In the genomic region with DNA sequence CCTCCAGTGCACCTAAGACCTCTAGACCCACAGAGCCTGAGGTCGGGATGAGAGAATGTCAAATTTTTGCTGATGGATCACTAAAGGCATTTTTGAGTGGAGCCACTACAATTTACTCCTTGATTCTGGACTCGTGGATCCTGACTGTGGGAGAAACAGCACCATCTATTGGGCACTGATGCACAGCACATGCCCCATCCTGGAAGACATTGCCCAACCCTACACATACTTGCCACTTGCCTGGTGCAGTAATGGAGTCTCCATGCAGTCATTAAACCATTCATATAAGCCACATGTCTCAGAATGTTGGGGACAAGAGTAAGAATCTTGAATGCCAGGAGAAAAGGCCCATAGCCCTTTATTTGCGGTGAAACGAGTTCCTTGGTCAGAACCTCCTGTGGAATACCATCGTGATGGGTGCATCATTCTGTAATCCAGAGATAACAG, we compare ENCODE assay signal across 8 cellular contexts.
DNase-seq lines count a peak whose midpoint lies in the region; ATAC-seq and TF ChIP-seq lines count a peak whose summit lies in the region.

No MANE protein-coding gene starts in this region.

- peak; percentile 56 for TF ChIP-seq CTCF in SK-N-SH (IDR thresholded peaks at IDR 0.05)

- H3K9me3 Mint-ChIP-seq in CD8-positive, alpha-beta memory T cell, result no peaks in the 10 kb centered on the region
- no peaks in the 10 kb centered on the region for H3K9me3 Mint-ChIP-seq in central memory CD8-positive, alpha-beta T cell
- H3K9me3 Mint-ChIP-seq in stimulated activated memory B cell treated with anti-CD40 and anti-IgM and Interleukin-4, amounts not matched to agents 10 μg/mL and 1 μg/mL and 100 μg/mL, for 72 hours, result no peaks in the 10 kb centered on the region

- peak overlapping the region in 4 of 7 donors; percentile 33 to 59 (median 54) for H3K4me3 Mint-ChIP-seq in CD8-positive, alpha-beta memory T cell
- peak overlapping the region; percentile 48 for H3K4me3 Mint-ChIP-seq in central memory CD8-positive, alpha-beta T cell
- H3K4me3 Mint-ChIP-seq in stimulated activated memory B cell treated with anti-CD40 and anti-IgM and Interleukin-4, amounts not matched to agents 10 μg/mL and 1 μg/mL and 100 μg/mL, for 72 hours, result no peak overlapping the region

- H4K20me1 ChIP-seq in SK-N-SH (ENCODE audit: insufficient read depth), result no peaks in the 10 kb centered on the region

- TF ChIP-seq RAD21 in SK-N-SH (IDR thresholded peaks at IDR 0.05; ENCODE audit: low read length), result peak; percentile 66

- no peaks in the 10 kb centered on the region for H3K9me3 ChIP-seq in CD8-positive, alpha-beta memory T cell (ENCODE audit: low read length)
- no peaks in the 10 kb centered on the region for H3K9me3 ChIP-seq in SK-N-SH

- H3K27me3 Mint-ChIP-seq in CD8-positive, alpha-beta memory T cell, result peaks cover 2 to 3% of the 10 kb centered on the region in 2 donors
- no peaks in the 10 kb centered on the region for H3K27me3 Mint-ChIP-seq in central memory CD8-positive, alpha-beta T cell
- H3K27me3 Mint-ChIP-seq in stimulated activated memory B cell treated with anti-CD40 and anti-IgM and Interleukin-4, amounts not matched to agents 10 μg/mL and 1 μg/mL and 100 μg/mL, for 72 hours, result no peaks in the 10 kb centered on the region

- H3K4me1 Mint-ChIP-seq in CD8-positive, alpha-beta memory T cell, result peaks cover 56 to 62% (median 57%) of the 10 kb centered on the region in 3 donors
- H3K4me1 Mint-ChIP-seq in central memory CD8-positive, alpha-beta T cell, result peaks cover 67% of the 10 kb centered on the region
- peaks cover 41% of the 10 kb centered on the region for H3K4me1 Mint-ChIP-seq in stimulated activated memory B cell treated with anti-CD40 and anti-IgM and Interleukin-4, amounts not matched to agents 10 μg/mL and 1 μg/mL and 100 μg/mL, for 72 hours

- H3F3A ChIP-seq in SK-N-SH (replicated peaks; ENCODE audit: insufficient read depth), result no peaks in the 10 kb centered on the region

- H3K4me1 ChIP-seq in CD8-positive, alpha-beta memory T cell (ENCODE audit: insufficient read depth, low read length), result peaks cover 16% of the 10 kb centered on the region
- no peaks in the 10 kb centered on the region for H3K4me1 ChIP-seq in SK-N-SH (ENCODE audit: control insufficient read depth in 1 of 2, insufficient read depth in 2 of 2, low read depth in 1 of 2, low read length in 1 of 2)

- no peaks in the 10 kb centered on the region for H3K36me3 ChIP-seq in CD8-positive, alpha-beta memory T cell (ENCODE audit: insufficient read depth, low read length)
- H3K36me3 ChIP-seq in H7 (replicated peaks; ENCODE audit: control insufficient read depth, insufficient read depth, low read length) (no peaks in the 10 kb centered on the region), SK-N-SH (replicated peaks in 1 of 2; ENCODE audit: control insufficient read depth in 1 of 2, insufficient read depth in 2 of 2, low read length in 1 of 2) (no peaks in the 10 kb centered on the region)

- DNase-seq in CD8-positive, alpha-beta memory T cell, result peak in 2 of 5 donors; percentile 27 to 66
- DNase-seq in H7, result peak; percentile 49
- peak; percentile 44 for DNase-seq in SK-N-SH
- DNase-seq in central memory CD8-positive, alpha-beta T cell (ENCODE audit: low spot score in 2 of 2), result no peak
- DNase-seq in left kidney (ENCODE audit: low read depth, low spot score), result peak; percentile 69

- H3K9me2 ChIP-seq in SK-N-SH, result no peaks in the 10 kb centered on the region

- 49% methylated on average over 5 of the region's 5 CpGs for WGBS in SK-N-SH (ENCODE audit: low lambda C conversion rate)

- no peak for TF ChIP-seq EP300 in SK-N-SH (IDR thresholded peaks at IDR 0.05; ENCODE audit: borderline replicate concordance in 1 of 2, low read depth in 1 of 2, low read length in 1 of 2)

- H3K9ac ChIP-seq in SK-N-SH, result no peak overlapping the region

- H2AFZ ChIP-seq in SK-N-SH (ENCODE audit: low read depth), result no peak overlapping the region

- peak overlapping the region in 7 of 8 donors; percentile 6 to 87 (median 67) for H3K27ac Mint-ChIP-seq in CD8-positive, alpha-beta memory T cell
- peak overlapping the region; percentile 87 for H3K27ac Mint-ChIP-seq in central memory CD8-positive, alpha-beta T cell (ENCODE audit: low read depth)
- H3K27ac Mint-ChIP-seq in stimulated activated memory B cell treated with anti-CD40 and anti-IgM and Interleukin-4, amounts not matched to agents 10 μg/mL and 1 μg/mL and 100 μg/mL, for 72 hours, result no peak overlapping the region

- H3K4me3 ChIP-seq in CD8-positive, alpha-beta memory T cell (ENCODE audit: low read length), result no peak overlapping the region
- no peak overlapping the region for H3K4me3 ChIP-seq in H7 (ENCODE audit: insufficient read depth, low read depth, low read length)
- no peak overlapping the region for H3K4me3 ChIP-seq in SK-N-SH (ENCODE audit: low read depth in 2 of 2, low read length in 1 of 2)

- no peak overlapping the region for H3K27ac ChIP-seq in CD8-positive, alpha-beta memory T cell (ENCODE audit: low read depth, low read length)
- no peak overlapping the region for H3K27ac ChIP-seq in SK-N-SH (ENCODE audit: low read depth in 2 of 2, low read length in 1 of 2)

- H3K79me2 ChIP-seq in SK-N-SH (ENCODE audit: insufficient read depth), result no peaks in the 10 kb centered on the region

- CTCF ChIA-PET in CD8-positive, alpha-beta memory T cell (lab: Charles Lee), result interaction anchor here (1.6 to 11.5 kb wide), 6 partner anchors 22 to 134 kb away, joined by 6 to 194 read pairs (median 112); partner anchors contain the start of gene IGLL5
- CTCF ChIA-PET in SK-N-SH (lab: Yijun Ruan, JAX), result interaction anchor here (1.1 to 9.6 kb wide), 4 partner anchors 10 to 134 kb away, joined by 3 to 99 read pairs (median 6); no protein-coding TSS in a partner anchor

- no peak for ATAC-seq in central memory CD8-positive, alpha-beta T cell (replicated peaks; ENCODE audit: extremely low read depth, poor library complexity, severe bottlenecking)
- peak; percentile 71 for ATAC-seq in stimulated activated memory B cell treated with anti-CD40 and anti-IgM and Interleukin-4, amounts not matched to agents 10 μg/mL and 1 μg/mL and 100 μg/mL, for 72 hours
- no peak for ATAC-seq in HG03565 (IDR thresholded peaks at IDR 0.05; ENCODE audit: unreplicated experiment)
- ATAC-seq in GM19455 (IDR thresholded peaks at IDR 0.05; ENCODE audit: unreplicated experiment), result no peak

- POLR2A ChIA-PET in CD8-positive, alpha-beta memory T cell (lab: Charles Lee), result no interaction called here
- POLR2A ChIA-PET in SK-N-SH (lab: Yijun Ruan, JAX), result no interaction called here

- no peaks in the 10 kb centered on the region for H3K36me3 Mint-ChIP-seq in CD8-positive, alpha-beta memory T cell
- peaks cover 3% of the 10 kb centered on the region for H3K36me3 Mint-ChIP-seq in central memory CD8-positive, alpha-beta T cell (ENCODE audit: insufficient read depth)
- no peaks in the 10 kb centered on the region for H3K36me3 Mint-ChIP-seq in stimulated activated memory B cell treated with anti-CD40 and anti-IgM and Interleukin-4, amounts not matched to agents 10 μg/mL and 1 μg/mL and 100 μg/mL, for 72 hours

- H3K27me3 ChIP-seq in CD8-positive, alpha-beta memory T cell (ENCODE audit: insufficient read depth, low read length, poor library complexity, severe bottlenecking), result no peaks in the 10 kb centered on the region
- peaks cover 17% of the 10 kb centered on the region for H3K27me3 ChIP-seq in H7 (ENCODE audit: control insufficient read depth, insufficient read depth, low read length)
- H3K27me3 ChIP-seq in SK-N-SH (ENCODE audit: insufficient read depth), result no peaks in the 10 kb centered on the region; the same call in 1 of the 2 replicates

- no peak overlapping the region for H3K4me2 ChIP-seq in SK-N-SH

TF ChIP-seq in SK-N-SH, 30 proteins besides CTCF, POLR2A, EP300 and RAD21:
- TF ChIP-seq FOXM1 (IDR thresholded peaks at IDR 0.05; ENCODE audit: low read depth) (no peak), SMC3 (IDR thresholded peaks at IDR 0.05; ENCODE audit: low read depth, low read length) (peak; percentile 37)
TF ChIP-seq in SK-N-SH: peak in this region for 1.

Comparison
In these comparisons a context has a peak if more than half of its experiments do, and no peak if none do; other contexts are left out.
1. DNase-seq: peak in H7 (single experiment), SK-N-SH (single experiment) and left kidney (single experiment); none in central memory CD8-positive, alpha-beta T cell (0 of 2).